Comparison of ENCODE assay signal across 1 cellular context in the genomic region with DNA sequence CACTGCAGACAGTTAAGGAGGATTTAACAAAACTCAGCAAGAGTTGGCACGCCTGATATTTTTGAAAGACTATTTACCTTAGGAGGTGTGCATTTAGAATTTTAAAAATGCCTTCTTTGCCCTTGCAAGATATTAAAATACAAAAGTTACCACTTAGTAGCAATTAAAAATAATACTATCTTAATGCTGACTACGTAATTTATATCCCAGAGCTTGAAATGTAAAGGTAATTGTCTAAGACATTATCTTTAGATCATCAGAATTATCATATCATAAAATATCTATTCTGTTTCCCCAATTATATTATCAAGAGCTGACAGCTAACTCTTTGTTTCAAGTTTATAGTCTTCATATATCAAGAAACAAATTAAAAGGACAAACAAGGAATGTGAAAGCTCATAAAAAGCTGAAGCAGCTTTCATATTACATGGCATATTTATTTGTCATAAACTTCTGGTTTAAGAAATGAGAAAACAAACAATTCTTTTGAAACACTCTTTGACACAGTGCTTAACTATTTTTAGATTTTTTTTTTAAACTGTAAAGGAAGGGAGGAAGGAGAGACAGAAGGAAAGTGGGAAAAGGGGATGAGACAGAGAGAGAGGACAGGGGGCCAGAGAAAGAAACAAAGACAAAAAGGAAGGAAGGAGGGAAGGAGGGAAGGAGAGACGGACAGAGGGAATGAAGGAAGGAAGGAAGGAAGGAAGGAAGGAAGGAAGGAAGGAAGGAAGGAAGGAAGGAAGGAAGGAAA.
TF ChIP-seq lines count a peak whose summit lies in the region.

No MANE protein-coding gene starts in this region.

TF ChIP-seq in GM23338, 12 proteins besides CTCF, POLR2A, EP300 and RAD21:
- TF ChIP-seq EZH2phosphoT487 (IDR thresholded peaks at IDR 0.05; ENCODE audit: unreplicated experiment): no peak
